1 cellular context compared by ENCODE assay signal in the genomic region with DNA sequence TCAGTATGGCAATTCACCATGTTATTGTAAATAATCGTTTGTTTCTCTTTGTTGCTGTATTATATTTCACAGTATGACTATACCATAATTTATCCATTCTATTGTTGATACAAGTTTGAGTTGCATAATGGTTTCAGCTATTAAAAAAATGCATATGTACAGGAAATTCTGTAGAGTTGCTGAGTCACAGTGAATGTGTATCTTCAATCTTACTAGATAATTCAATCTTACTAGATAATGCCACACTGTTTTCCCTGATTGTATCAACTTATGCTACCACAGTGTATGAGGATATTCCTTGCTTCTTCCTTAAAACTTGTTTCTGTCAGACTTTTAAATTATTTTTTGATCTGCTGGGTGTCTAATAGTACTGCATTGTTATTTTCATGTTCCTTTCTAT.
TF ChIP-seq lines count a peak whose summit lies in the region.

No MANE protein-coding gene starts in this region.

TF ChIP-seq in IMR-90, 13 proteins besides CTCF, POLR2A, EP300 and RAD21 (continued from another document):
- TF ChIP-seq, protein P1, sequence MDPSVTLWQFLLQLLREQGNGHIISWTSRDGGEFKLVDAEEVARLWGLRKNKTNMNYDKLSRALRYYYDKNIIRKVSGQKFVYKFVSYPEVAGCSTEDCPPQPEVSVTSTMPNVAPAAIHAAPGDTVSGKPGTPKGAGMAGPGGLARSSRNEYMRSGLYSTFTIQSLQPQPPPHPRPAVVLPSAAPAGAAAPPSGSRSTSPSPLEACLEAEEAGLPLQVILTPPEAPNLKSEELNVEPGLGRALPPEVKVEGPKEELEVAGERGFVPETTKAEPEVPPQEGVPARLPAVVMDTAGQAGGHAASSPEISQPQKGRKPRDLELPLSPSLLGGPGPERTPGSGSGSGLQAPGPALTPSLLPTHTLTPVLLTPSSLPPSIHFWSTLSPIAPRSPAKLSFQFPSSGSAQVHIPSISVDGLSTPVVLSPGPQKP (IDR thresholded peaks at IDR 0.05; ENCODE audit: borderline replicate concordance, low read depth, low read length), result no peak
